In the genomic region with DNA sequence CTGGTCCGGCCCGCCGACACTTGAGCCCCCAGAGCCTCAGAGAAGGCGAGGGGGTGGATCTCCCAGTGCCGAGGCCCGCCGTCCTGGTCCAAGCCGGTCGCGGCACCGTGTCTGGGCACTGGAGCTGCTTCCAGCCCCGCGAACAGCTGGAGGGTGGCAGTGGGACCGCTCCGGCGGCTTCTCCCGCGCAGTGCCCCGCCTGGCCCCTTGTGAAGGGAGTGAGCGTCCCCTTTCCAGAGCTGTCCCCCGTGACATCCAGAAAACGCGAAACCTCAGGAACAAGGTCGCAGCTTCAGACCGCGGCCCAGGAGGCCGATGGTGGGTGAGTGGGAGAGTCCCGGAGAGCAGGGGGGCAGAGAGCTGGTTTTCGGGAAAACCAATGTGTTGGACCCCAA, we compare ENCODE assay signal across 8 cellular contexts. TPM values are rescaled to one million over a fixed set of nuclear protein-coding genes. Genes with fewer than 3 reads are reported as not detected.
DNase-seq lines count a peak whose midpoint lies in the region; ATAC-seq and TF ChIP-seq lines count a peak whose summit lies in the region.

No MANE protein-coding gene starts in this region.

- H3K4me1 ChIP-seq in GM23338 (ENCODE audit: insufficient read depth) (peaks cover 45% of the 10 kb centered on the region), mesenchymal stem cell (ENCODE audit: control insufficient read depth, insufficient read depth, low read depth, low read length) (peaks cover 49% of the 10 kb centered on the region)

- H3K4me2 ChIP-seq in GM23338 (peak overlapping the region; percentile 96), mesenchymal stem cell (ENCODE audit: low read length, poor library complexity, severe bottlenecking) (peak overlapping the region; percentile 79)

- POLR2A ChIA-PET in CD4-positive, alpha-beta T cell (lab: Charles Lee), result interaction anchor here (1.0 kb wide), 1 partner anchor 47 kb away, joined by 3 read pairs; no protein-coding TSS in a partner anchor

- no peak overlapping the region for H3K14ac ChIP-seq in mesenchymal stem cell (ENCODE audit: low read length in 2 of 2)

- no peaks in the 10 kb centered on the region for H3K9me3 ChIP-seq in CD4-positive, alpha-beta T cell (ENCODE audit: control insufficient read depth, low read length)
- no peaks in the 10 kb centered on the region for H3K9me3 ChIP-seq in mesenchymal stem cell (ENCODE audit: control insufficient read depth, low read length)

- WGBS in mesenchymal stem cell, result 1% methylated on average over 25 of the region's 29 CpGs

- H3K27me3 ChIP-seq in CD4-positive, alpha-beta T cell (ENCODE audit: control insufficient read depth, insufficient read depth, low read length), result peaks cover 93% of the 10 kb centered on the region
- H3K27me3 ChIP-seq in GM23338 (ENCODE audit: insufficient read depth), result peaks cover 99% of the 10 kb centered on the region
- peaks cover 83 to 95% of the 10 kb centered on the region in 2 experiments for H3K27me3 ChIP-seq in mesenchymal stem cell (ENCODE audit: control insufficient read depth in 1 of 2, insufficient read depth in 1 of 2, low read length in 2 of 2)

- H3K4me3 Mint-ChIP-seq in CD4-positive, alpha-beta T cell, result peak overlapping the region; percentile 84
- peak overlapping the region; percentile 87 for H3K4me3 Mint-ChIP-seq in GM23338
- peak overlapping the region; percentile 87 for H3K4me3 Mint-ChIP-seq in activated T-cell treated with anti-CD3 and anti-CD28 coated beads, Interleukin-2, amount 50 U/mL, for 72 hours

- peaks cover 7% of the 10 kb centered on the region for H4K20me1 ChIP-seq in GM23338 (replicated peaks; ENCODE audit: insufficient read depth)

- H4K91ac ChIP-seq in mesenchymal stem cell (ENCODE audit: low read length), result no peak overlapping the region

- intact Hi-C loops in CD4-positive, alpha-beta T cell (cut with DNase I, micrococcal nuclease), result no loop called here

- H3F3A ChIP-seq in GM23338 (replicated peaks; ENCODE audit: low read depth), result peaks cover 28% of the 10 kb centered on the region

- no peak overlapping the region for H2AK5ac ChIP-seq in mesenchymal stem cell (ENCODE audit: low read length, severe bottlenecking)

- no peak overlapping the region for H2BK12ac ChIP-seq in mesenchymal stem cell (ENCODE audit: low read length in 2 of 2)

- ATAC-seq in CD4-positive, alpha-beta T cell (ENCODE audit: poor library complexity), result no peak
- ATAC-seq in GM23338 (peak; percentile 5), HG02884 (IDR thresholded peaks at IDR 0.05; ENCODE audit: unreplicated experiment) (no peak), GM21825 (IDR thresholded peaks at IDR 0.05; ENCODE audit: unreplicated experiment) (no peak)
- peak; percentile 6 to 16 for ATAC-seq in activated T-cell treated with anti-CD3 and anti-CD28 coated beads, Interleukin-2, amount 50 U/mL, for 72 hours (replicated peaks in 1 of 2)

- peaks cover 74% of the 10 kb centered on the region for H3K27me3 Mint-ChIP-seq in CD4-positive, alpha-beta T cell
- peaks cover 51% of the 10 kb centered on the region for H3K27me3 Mint-ChIP-seq in GM23338 (ENCODE audit: insufficient read depth, low read depth, poor library complexity)
- peaks cover 80% of the 10 kb centered on the region for H3K27me3 Mint-ChIP-seq in activated T-cell treated with anti-CD3 and anti-CD28 coated beads, Interleukin-2, amount 50 U/mL, for 72 hours (ENCODE audit: low read depth)

- no peaks in the 10 kb centered on the region for H3K9me3 Mint-ChIP-seq in CD4-positive, alpha-beta T cell
- H3K9me3 Mint-ChIP-seq in GM23338, result peaks cover 3% of the 10 kb centered on the region; the same call in 2 of the 3 replicates
- no peaks in the 10 kb centered on the region for H3K9me3 Mint-ChIP-seq in activated T-cell treated with anti-CD3 and anti-CD28 coated beads, Interleukin-2, amount 50 U/mL, for 72 hours

- H3K23ac ChIP-seq in mesenchymal stem cell (ENCODE audit: low read length in 2 of 2), result peak overlapping the region in 1 of 2 experiments; percentile 85

- H3K4me3 ChIP-seq in GM23338, result peak overlapping the region; percentile 56
- peak overlapping the region; percentile 14 to 24 for H3K4me3 ChIP-seq in mesenchymal stem cell (ENCODE audit: insufficient read depth in 1 of 2, low read depth in 1 of 2, low read length in 2 of 2)

- H3K27ac ChIP-seq in CD4-positive, alpha-beta T cell (ENCODE audit: low read depth, low read length), result no peak overlapping the region
- H3K27ac ChIP-seq in GM23338 (ENCODE audit: low read depth), result no peak overlapping the region
- H3K27ac ChIP-seq in mesenchymal stem cell (ENCODE audit: low read length, poor library complexity, severe bottlenecking), result no peak overlapping the region

- H3K27ac Mint-ChIP-seq in CD4-positive, alpha-beta T cell, result no peak overlapping the region
- no peak overlapping the region for H3K27ac Mint-ChIP-seq in GM23338
- no peak overlapping the region for H3K27ac Mint-ChIP-seq in activated T-cell treated with anti-CD3 and anti-CD28 coated beads, Interleukin-2, amount 50 U/mL, for 72 hours

- no peak overlapping the region for H3K9ac ChIP-seq in mesenchymal stem cell (ENCODE audit: low read length)

- DNase-seq in CD4-positive, alpha-beta T cell, result no peak
- DNase-seq in GM23338 (ENCODE audit: low spot score) (peak; percentile 45), mesenchymal stem cell (no peak), NCI-H524 treated with DMSO at 0.1 percent for 48 hours (lab: John Stamatoyannopoulos, UW) (no peak), globus pallidus (ENCODE audit: low spot score) (no peak)
- peak in 1 of 2 donors; percentile 21 for DNase-seq in activated T-cell treated with anti-CD3 and anti-CD28 coated beads, Interleukin-2, amount 50 U/mL, for 72 hours

- no peak overlapping the region for H4K8ac ChIP-seq in mesenchymal stem cell (ENCODE audit: low read length)

- H2BK120ac ChIP-seq in mesenchymal stem cell (ENCODE audit: low read depth, low read length), result no peak overlapping the region

- H3K4me1 Mint-ChIP-seq in CD4-positive, alpha-beta T cell (ENCODE audit: low read depth), result peaks cover 30% of the 10 kb centered on the region
- peaks cover 39% of the 10 kb centered on the region for H3K4me1 Mint-ChIP-seq in GM23338
- peaks cover 39% of the 10 kb centered on the region for H3K4me1 Mint-ChIP-seq in activated T-cell treated with anti-CD3 and anti-CD28 coated beads, Interleukin-2, amount 50 U/mL, for 72 hours (ENCODE audit: low read depth)

- no peaks in the 10 kb centered on the region for H3K9me2 ChIP-seq in GM23338 (ENCODE audit: insufficient read depth)

- no peaks in the 10 kb centered on the region for H3K36me3 Mint-ChIP-seq in CD4-positive, alpha-beta T cell (ENCODE audit: low read depth)
- H3K36me3 Mint-ChIP-seq in GM23338 (ENCODE audit: low read depth), result no peaks in the 10 kb centered on the region; the same call in 2 of the 3 replicates
- no peaks in the 10 kb centered on the region for H3K36me3 Mint-ChIP-seq in activated T-cell treated with anti-CD3 and anti-CD28 coated beads, Interleukin-2, amount 50 U/mL, for 72 hours (ENCODE audit: insufficient read depth in 2 of 2)

- H2BK15ac ChIP-seq in mesenchymal stem cell (ENCODE audit: low read depth, poor library complexity, severe bottlenecking), result no peak overlapping the region

- TF ChIP-seq CTCF in CD4-positive, alpha-beta T cell (IDR thresholded peaks at IDR 0.05), result no peak
- TF ChIP-seq CTCF in GM23338 (conservative IDR thresholded peaks at IDR 0.05; ENCODE audit: low read depth in 2 of 2), result no peak

- H3K79me2 ChIP-seq in GM23338 (replicated peaks; ENCODE audit: insufficient read depth), result no peaks in the 10 kb centered on the region

- H3K36me3 ChIP-seq in GM23338 (ENCODE audit: insufficient read depth) (no peaks in the 10 kb centered on the region), mesenchymal stem cell (ENCODE audit: control insufficient read depth in 1 of 2, insufficient read depth in 2 of 2, low read depth in 1 of 2, low read length in 2 of 2) (no peaks in the 10 kb centered on the region)

- no peak overlapping the region for H3K4ac ChIP-seq in mesenchymal stem cell (ENCODE audit: low read depth in 1 of 2, low read length in 2 of 2)

- peak overlapping the region; percentile 97 for H2AFZ ChIP-seq in GM23338
- no peak overlapping the region for H2AFZ ChIP-seq in mesenchymal stem cell (ENCODE audit: low read depth, low read length)

- no peaks in the 10 kb centered on the region for H3K79me1 ChIP-seq in mesenchymal stem cell (replicated peaks; ENCODE audit: low read length, poor library complexity, severe bottlenecking)

- CTCF ChIA-PET in CD4-positive, alpha-beta T cell (lab: Charles Lee), result no interaction called here

- H3K18ac ChIP-seq in mesenchymal stem cell (ENCODE audit: low read depth in 1 of 2, low read length in 2 of 2), result no peak overlapping the region

- no peak overlapping the region for H2BK5ac ChIP-seq in mesenchymal stem cell (ENCODE audit: low read depth, low read length, poor library complexity, severe bottlenecking)

RNA-seq across cellular contexts. Expression of a gene that starts 0.6 kb away (rescaled TPM):
- not detected for total RNA-seq in CD4-positive, alpha-beta T cell
- total RNA-seq in GM23338 (2014; rRNA removed; shearing (Covaris generic)), result 7.9 and 12.6 TPM in 2 replicates
- polyA plus RNA-seq in GM23338 (2016; fragmentation: Nextera tagmentation; extraction: Ambion mirVana), result 3.9 and 4.2 TPM in 2 replicates
- total RNA-seq in activated T-cell treated with anti-CD3 and anti-CD28 coated beads, Interleukin-2, amount 50 U/mL, for 72 hours, result under 1 TPM; 0.44 to 0.50 TPM
- polyA plus RNA-seq in mesenchymal stem cell (2013, experiment 1 of 2), result not detected
- polyA plus RNA-seq in mesenchymal stem cell (2013, experiment 2 of 2), result not detected

RNA-seq across cellular contexts. Expression of a gene that starts 29.5 kb away (rescaled TPM):
- not detected for total RNA-seq in CD4-positive, alpha-beta T cell
- total RNA-seq in GM23338 (2014; rRNA removed; shearing (Covaris generic)), result 15.2 and 18.4 TPM in 2 replicates
- polyA plus RNA-seq in GM23338 (2016; fragmentation: Nextera tagmentation; extraction: Ambion mirVana), result 9.5 and 10.7 TPM in 2 replicates
- 1 to 10 TPM in 1 of 2 donors, under 1 TPM in 1; 0.65 to 1.9 TPM for total RNA-seq in activated T-cell treated with anti-CD3 and anti-CD28 coated beads, Interleukin-2, amount 50 U/mL, for 72 hours
- 10.7 TPM for polyA plus RNA-seq in mesenchymal stem cell (2013, experiment 1 of 2)
- polyA plus RNA-seq in mesenchymal stem cell (2013, experiment 2 of 2), result 10.3 TPM

Comparison
In these comparisons a context has a peak if more than half of its experiments do, and no peak if none do; other contexts are left out.
1. ATAC-seq: peak in GM23338 (single experiment) and activated T-cell treated with anti-CD3 and anti-CD28 coated beads, Interleukin-2, amount 50 U/mL, for 72 hours (2 of 2); none in CD4-positive, alpha-beta T cell (single experiment), HG02884 (single experiment) and GM21825 (single experiment).
2. Peak in every context shown above with its lines, with median percentiles within 50 percentile points of each other: H3K4me3 Mint-ChIP-seq.